ENCODE assay signal across 14 cellular contexts in genomic region chr3:127771746-127772145, GRCh38. TPM values are rescaled to one million over a fixed set of nuclear protein-coding genes. Genes with fewer than 3 reads are reported as not detected.
DNase-seq lines count a peak whose midpoint lies in the region; ATAC-seq and TF ChIP-seq lines count a peak whose summit lies in the region.
"Had no signal": no experiment of that assay in that cellular context is flagged by ENCODE, and none has a peak within 500 bp of the region (broad histone marks: within the 10 kb centered on the region; RNA-seq: fewer than 3 reads in every experiment).

No MANE protein-coding gene starts in this region.

- WGBS in upper lobe of left lung, 2 donors = 70 to 75% methylated on average over 7 of the region's 7 CpGs

- no peak overlapping the region for H2AFZ ChIP-seq in OCI-LY3 (ENCODE audit: low read depth, low read length)
- H2AFZ ChIP-seq: GM23338 had no signal

- no peaks in the 10 kb centered on the region for H4K20me1 ChIP-seq in OCI-LY3 (ENCODE audit: insufficient read depth, low read length)

- POLR2A ChIA-PET in naive thymus-derived CD4-positive, alpha-beta T cell (lab: Charles Lee) = no interaction called here

- peaks cover 99% of the 10 kb centered on the region for H3K4me1 ChIP-seq in OCI-LY3 (ENCODE audit: low read length)
- H3K4me1 ChIP-seq in neutrophil (ENCODE audit: control insufficient read depth in 1 of 2, insufficient read depth in 1 of 2, low read depth in 1 of 2, low read length in 1 of 2) = peaks cover 82 to 92% of the 10 kb centered on the region in 2 experiments
- H3K4me1 ChIP-seq in upper lobe of left lung = peaks cover 26 to 52% (median 44%) of the 10 kb centered on the region in 4 donors
- H3K4me1 ChIP-seq in naive thymus-derived CD4-positive, alpha-beta T cell (ENCODE audit: control insufficient read depth in 2 of 2, insufficient read depth in 2 of 2, low read length in 2 of 2) = no peaks in the 10 kb centered on the region
- peaks cover 22 to 91% of the 10 kb centered on the region in 2 donors for H3K4me1 ChIP-seq in left lung

- H3K4me3 ChIP-seq in HL-60 (replicated peaks; ENCODE audit: insufficient read depth, low read length) (no peak overlapping the region), OCI-LY3 (ENCODE audit: low read length) (no peak overlapping the region), neutrophil (ENCODE audit: low read depth in 1 of 2, low read length in 1 of 2) (no peak overlapping the region), upper lobe of left lung (no peak overlapping the region), left lung (no peak overlapping the region)
- H3K4me3 ChIP-seq in naive thymus-derived CD4-positive, alpha-beta T cell (ENCODE audit: low read length) = no peak overlapping the region
- H3K4me3 ChIP-seq: A549, GM23338 had no signal

- peaks cover 95% of the 10 kb centered on the region for H3K79me2 ChIP-seq in OCI-LY3 (ENCODE audit: low read length)

- no peak for TF ChIP-seq POLR2A in upper lobe of left lung (IDR thresholded peaks at IDR 0.05)

- no peak overlapping the region for H3K27ac Mint-ChIP-seq in naive thymus-derived CD4-positive, alpha-beta T cell
- H3K27ac Mint-ChIP-seq: GM23338 had no signal

- intact Hi-C loops in naive thymus-derived CD4-positive, alpha-beta T cell (cut with micrococcal nuclease) = no loop called here
- intact Hi-C loops in left lung (cut with DNase I) = no loop called here

- H3K4me2 ChIP-seq in OCI-LY3 (ENCODE audit: low read length) = no peak overlapping the region
- H3K4me2 ChIP-seq: A549, GM23338 had no signal

- peaks cover 20% of the 10 kb centered on the region for H3K36me3 ChIP-seq in OCI-LY3 (replicated peaks; ENCODE audit: low read depth, low read length)
- H3K36me3 ChIP-seq in neutrophil = no peaks in the 10 kb centered on the region
- no peaks in the 10 kb centered on the region for H3K36me3 ChIP-seq in upper lobe of left lung
- no peaks in the 10 kb centered on the region for H3K36me3 ChIP-seq in naive thymus-derived CD4-positive, alpha-beta T cell (ENCODE audit: control insufficient read depth in 2 of 3, insufficient read depth in 3 of 3, low read length in 3 of 3)
- H3K36me3 ChIP-seq in left lung = no peaks in the 10 kb centered on the region

- H3K9me3 ChIP-seq in OCI-LY3 (ENCODE audit: insufficient read depth, low read length) (peaks cover 1% of the 10 kb centered on the region; the same call in 1 of the 2 replicates), neutrophil (no peaks in the 10 kb centered on the region), upper lobe of left lung (no peaks in the 10 kb centered on the region), left lung (no peaks in the 10 kb centered on the region)
- no peaks in the 10 kb centered on the region for H3K9me3 ChIP-seq in naive thymus-derived CD4-positive, alpha-beta T cell (ENCODE audit: control insufficient read depth in 2 of 3, low read length in 3 of 3)
- H3K9me3 ChIP-seq: A549 had no signal

- H3K9me3 Mint-ChIP-seq in naive thymus-derived CD4-positive, alpha-beta T cell = peaks cover 0 to 21% (median 7%) of the 10 kb centered on the region in 11 donors

- no peak for TF ChIP-seq EP300 in upper lobe of left lung (IDR thresholded peaks at IDR 0.05)

- H3K27me3 ChIP-seq in HL-60 (ENCODE audit: insufficient read depth, poor library complexity, severe bottlenecking) (no peaks in the 10 kb centered on the region), OCI-LY3 (ENCODE audit: low read depth, low read length) (no peaks in the 10 kb centered on the region), neutrophil (no peaks in the 10 kb centered on the region), upper lobe of left lung (no peaks in the 10 kb centered on the region), left lung (no peaks in the 10 kb centered on the region)
- H3K27me3 ChIP-seq in naive thymus-derived CD4-positive, alpha-beta T cell (ENCODE audit: control insufficient read depth in 2 of 2, insufficient read depth in 2 of 2, low read length in 2 of 2) = no peaks in the 10 kb centered on the region

- peaks cover 0 to 5% (median 0%) of the 10 kb centered on the region in 7 donors for H3K4me1 Mint-ChIP-seq in naive thymus-derived CD4-positive, alpha-beta T cell

- CTCF ChIA-PET in naive thymus-derived CD4-positive, alpha-beta T cell (lab: Charles Lee) = no interaction called here

- no peak overlapping the region for H3K9ac ChIP-seq in OCI-LY3 (ENCODE audit: low read length)

- TF ChIP-seq CTCF in HL-60 (IDR thresholded peaks at IDR 0.05; ENCODE audit: insufficient read depth, low read length) (no peak), OCI-LY3 (IDR thresholded peaks at IDR 0.05; ENCODE audit: low read depth, low read length) (no peak), neutrophil (IDR thresholded peaks at IDR 0.05) (no peak), upper lobe of left lung (IDR thresholded peaks at IDR 0.05) (no peak), left lung (IDR thresholded peaks at IDR 0.05) (no peak)

- H3K4me3 Mint-ChIP-seq in naive thymus-derived CD4-positive, alpha-beta T cell = no peak overlapping the region
- H3K4me3 Mint-ChIP-seq: CD8-positive, alpha-beta memory T cell; GM23338 had no signal

- H3K27ac ChIP-seq in HL-60 (replicated peaks) (peak overlapping the region; percentile 94), OCI-LY3 (ENCODE audit: low read length) (peak overlapping the region; percentile 99), neutrophil (peak overlapping the region; percentile 83), upper lobe of left lung (peak overlapping the region in 3 of 4 donors; percentile 21 to 67 (median 60)), left lung (peak overlapping the region in 1 of 2 donors; percentile 80)
- no peak overlapping the region for H3K27ac ChIP-seq in naive thymus-derived CD4-positive, alpha-beta T cell (ENCODE audit: low read depth, low read length)

- peaks cover 0 to 9% (median 0%) of the 10 kb centered on the region in 5 donors for H3K36me3 Mint-ChIP-seq in naive thymus-derived CD4-positive, alpha-beta T cell

- DNase-seq in HL-60 (ENCODE audit: low read depth in 1 of 2, low spot score in 1 of 2) (peak in 1 of 2 experiments; percentile 88), upper lobe of left lung (no peak), left lung (no peak)
- no peak for DNase-seq in naive thymus-derived CD4-positive, alpha-beta T cell
- DNase-seq: CD8-positive, alpha-beta memory T cell; DMS53; H7 had no signal

- peaks cover 0 to 11% (median 2%) of the 10 kb centered on the region in 5 donors for H3K27me3 Mint-ChIP-seq in naive thymus-derived CD4-positive, alpha-beta T cell

- no peak for ATAC-seq in upper lobe of left lung (ENCODE audit: low FRiP score in 2 of 2)
- no peak for ATAC-seq in naive thymus-derived CD4-positive, alpha-beta T cell
- ATAC-seq in GM18868 (IDR thresholded peaks at IDR 0.05; ENCODE audit: unreplicated experiment) = no peak
- no peak for ATAC-seq in left lung
- no peak for ATAC-seq in GM21529 (IDR thresholded peaks at IDR 0.05; ENCODE audit: unreplicated experiment)
- ATAC-seq: A549, GM23338, HepG2 had no signal

RNA-seq across cellular contexts. Expression of gene MGLL, which starts 50.6 kb away (rescaled TPM):
- total RNA-seq in upper lobe of left lung (100 to 1,000 TPM; 128 to 253 (median 190) TPM), left lung (100 to 1,000 TPM; 214 to 318 TPM)
- total RNA-seq in naive thymus-derived CD4-positive, alpha-beta T cell = 1 to 10 TPM; 1.0 to 6.0 (median 2.1) TPM
- not detected for polyA plus RNA-seq in naive thymus-derived CD4-positive, alpha-beta T cell
- total RNA-seq: HepG2 had no signal
- polyA plus RNA-seq: HepG2 had no signal

Comparison
In these comparisons a context has a peak if more than half of its experiments do, and no peak if none do; other contexts are left out.
1. RNA of gene MGLL, which starts 50.6 kb away (total RNA-seq): 214 to 318 TPM in left lung and 128 to 253 TPM in upper lobe of left lung; 1.0 to 6.0 TPM in naive thymus-derived CD4-positive, alpha-beta T cell; every median in the first group is over 10 times any median in the second.